ENCODE assay signal across 24 cellular contexts in genomic region chr19:49716154-49716553, GRCh38. TPM values are rescaled to one million over a fixed set of nuclear protein-coding genes. Genes with fewer than 3 reads are reported as not detected.
DNase-seq lines count a peak whose midpoint lies in the region; ATAC-seq and TF ChIP-seq lines count a peak whose summit lies in the region.
"Had no signal": no experiment of that assay in that cellular context is flagged by ENCODE, and none has a peak within 500 bp of the region (broad histone marks: within the 10 kb centered on the region; RNA-seq: fewer than 3 reads in every experiment).

No MANE protein-coding gene starts in this region.

- WGBS in heart right ventricle, 2 donors: 79 to 84% methylated on average over 3 of the region's 3 CpGs

- RAD21 ChIA-PET in HCT116 (lab: Charles Lee; ENCODE audit: low non-redundant PET in 1 of 2, low total read pairs in 2 of 2, uncharacterized antibody in 2 of 2, unreplicated experiment in 2 of 2): no interaction called here

- H3K4me3 ChIP-seq in HCT116 (replicated peaks in 1 of 2; ENCODE audit: low read depth in 1 of 2, low read length in 2 of 2): peak overlapping the region in 1 of 2 experiments; percentile 87; a peak in 2 of 4 replicates
- H3K4me3 ChIP-seq in heart right ventricle: no peak overlapping the region
- H3K4me3 ChIP-seq: left lung, tibial nerve had no signal

- no peak for TF ChIP-seq RAD21 in HCT116 (IDR thresholded peaks at IDR 0.05; ENCODE audit: low read depth)

- ATAC-seq in HCT116 (no peak), heart right ventricle (no peak)
- ATAC-seq in naive thymus-derived CD8-positive, alpha-beta T cell: no peak
- ATAC-seq: esophagus mucosa, left lung, right cardiac atrium had no signal

- no peaks in the 10 kb centered on the region for H3K9me3 Mint-ChIP-seq in activated CD4-positive, alpha-beta T cell treated with anti-CD3 and anti-CD28 coated beads, Interleukin-2, amount 10 ng/mL, durations not matched to agents 24 days and 14 days
- no peaks in the 10 kb centered on the region for H3K9me3 Mint-ChIP-seq in naive thymus-derived CD8-positive, alpha-beta T cell
- H3K9me3 Mint-ChIP-seq: central memory CD8-positive, alpha-beta T cell; IgD-negative memory B cell had no signal

- H3K4me1 Mint-ChIP-seq in activated CD4-positive, alpha-beta T cell treated with anti-CD3 and anti-CD28 coated beads, Interleukin-2, amount 10 ng/mL, durations not matched to agents 24 days and 14 days: peaks cover 12% of the 10 kb centered on the region
- H3K4me1 Mint-ChIP-seq in naive thymus-derived CD8-positive, alpha-beta T cell: peaks cover 8 to 25% (median 10%) of the 10 kb centered on the region in 4 donors

- POLR2A ChIA-PET in HCT116 (lab: Charles Lee): no interaction called here
- POLR2A ChIA-PET in naive thymus-derived CD8-positive, alpha-beta T cell (lab: Charles Lee): interaction anchor here (1.1 to 3.4 kb wide), 4 partner anchors 20 to 161 kb away, joined by 3 to 40 read pairs (median 8); partner anchors contain the start of genes AKT1S1, AP2A1 and TBC1D17

- H3K79me2 ChIP-seq in HCT116 (ENCODE audit: insufficient read depth, low read length): no peaks in the 10 kb centered on the region

- BruUV-seq in HCT116 (replicated peaks; lab: Mats Ljungman, UMichigan): no TSS peak

- no peaks in the 10 kb centered on the region for H3K9me2 ChIP-seq in HCT116 (ENCODE audit: insufficient read depth)

- H3K27ac ChIP-seq in HCT116 (ENCODE audit: low read depth, low read length) (peak overlapping the region; percentile 68; the same call in 1 of the 2 replicates), heart right ventricle (no peak overlapping the region)
- H3K27ac ChIP-seq: left lung, tibial nerve, VCaP had no signal

- H3K27ac Mint-ChIP-seq in activated CD4-positive, alpha-beta T cell treated with anti-CD3 and anti-CD28 coated beads, Interleukin-2, amount 10 ng/mL, durations not matched to agents 24 days and 14 days: peak overlapping the region; percentile 29
- peak overlapping the region in 6 of 10 donors; percentile 5 to 67 (median 60) for H3K27ac Mint-ChIP-seq in naive thymus-derived CD8-positive, alpha-beta T cell
- H3K27ac Mint-ChIP-seq: IgD-negative memory B cell had no signal

- CTCF ChIA-PET in HCT116 (lab: Charles Lee): no interaction called here

- H3K27me3 Mint-ChIP-seq in activated CD4-positive, alpha-beta T cell treated with anti-CD3 and anti-CD28 coated beads, Interleukin-2, amount 10 ng/mL, durations not matched to agents 24 days and 14 days: no peaks in the 10 kb centered on the region
- H3K27me3 Mint-ChIP-seq in naive thymus-derived CD8-positive, alpha-beta T cell: no peaks in the 10 kb centered on the region
- H3K27me3 Mint-ChIP-seq: CD4-positive, CD25-positive, alpha-beta regulatory T cell; IgD-negative memory B cell had no signal

- H3K4me1 ChIP-seq in HCT116 (ENCODE audit: control insufficient read depth in 1 of 2, insufficient read depth in 2 of 2, low read length in 2 of 2): peaks cover 10 to 45% of the 10 kb centered on the region in 2 experiments
- H3K4me1 ChIP-seq in heart right ventricle: peaks cover 0 to 14% (median 5%) of the 10 kb centered on the region in 9 donors

- peak overlapping the region; percentile 88 for H3K4me2 ChIP-seq in HCT116 (ENCODE audit: low read length)

- no peak overlapping the region for H3K4me3 Mint-ChIP-seq in activated CD4-positive, alpha-beta T cell treated with anti-CD3 and anti-CD28 coated beads, Interleukin-2, amount 10 ng/mL, durations not matched to agents 24 days and 14 days
- peak overlapping the region in 1 of 10 donors; percentile 22 for H3K4me3 Mint-ChIP-seq in naive thymus-derived CD8-positive, alpha-beta T cell
- H3K4me3 Mint-ChIP-seq: central memory CD8-positive, alpha-beta T cell had no signal

- peak overlapping the region; percentile 70 for H2AFZ ChIP-seq in HCT116 (ENCODE audit: low read depth, low read length, poor library complexity, severe bottlenecking)

- H3K27me3 ChIP-seq in HCT116 (ENCODE audit: insufficient read depth, low read length) (no peaks in the 10 kb centered on the region), heart right ventricle (no peaks in the 10 kb centered on the region)
- H3K27me3 ChIP-seq: left lung, tibial nerve had no signal

- TF ChIP-seq CTCF in HCT116 (IDR thresholded peaks at IDR 0.05 in 2 of 3, conservative IDR thresholded peaks at IDR 0.05 in 1 of 3; ENCODE audit: borderline replicate concordance in 1 of 3, insufficient read depth in 1 of 3, low read depth in 2 of 3, low read length in 2 of 3): no peak
- no peak for TF ChIP-seq CTCF in heart right ventricle (IDR thresholded peaks at IDR 0.05)

- H4K20me1 ChIP-seq in HCT116 (ENCODE audit: insufficient read depth): no peaks in the 10 kb centered on the region

- no peak for TF ChIP-seq POLR2A in HCT116 (IDR thresholded peaks at IDR 0.05; ENCODE audit: borderline replicate concordance, extremely low read depth, insufficient read depth, insufficient read length)

- H3K36me3 Mint-ChIP-seq in activated CD4-positive, alpha-beta T cell treated with anti-CD3 and anti-CD28 coated beads, Interleukin-2, amount 10 ng/mL, durations not matched to agents 24 days and 14 days (ENCODE audit: low read depth): no peaks in the 10 kb centered on the region
- peaks cover 0 to 10% (median 0%) of the 10 kb centered on the region in 3 donors for H3K36me3 Mint-ChIP-seq in naive thymus-derived CD8-positive, alpha-beta T cell

- H3K36me3 ChIP-seq in HCT116 (ENCODE audit: control insufficient read depth in 1 of 2, insufficient read depth in 2 of 2, low read length in 2 of 2): no peaks in the 10 kb centered on the region
- no peaks in the 10 kb centered on the region for H3K36me3 ChIP-seq in heart right ventricle
- H3K36me3 ChIP-seq: left lung, tibial nerve had no signal

- H3K9me3 ChIP-seq in HCT116 (ENCODE audit: control insufficient read depth in 1 of 2, insufficient read depth in 1 of 2, low read depth in 1 of 2, low read length in 2 of 2) (no peaks in the 10 kb centered on the region), heart right ventricle (no peaks in the 10 kb centered on the region)
- H3K9me3 ChIP-seq: left lung, tibial nerve had no signal

- intact Hi-C loops in activated CD4-positive, alpha-beta T cell treated with anti-CD3 and anti-CD28 coated beads, Interleukin-2, amount 10 ng/mL, durations not matched to agents 24 days and 14 days (cut with micrococcal nuclease): loop anchor here (2.0 kb wide), 1 partner anchor 15 kb away; no protein-coding TSS in a partner anchor
- intact Hi-C loops in HCT116 (cut with micrococcal nuclease) (no loop called here), heart right ventricle (cut with DNase I) (loop anchor here in 1 of 10 donors (5.0 kb wide), 1 partner anchor 51 kb away; the partner anchor contains the start of gene AP2A1)

- DNase-seq in activated CD4-positive, alpha-beta T cell treated with anti-CD3 and anti-CD28 coated beads, Interleukin-2, amount 10 ng/mL, durations not matched to agents 24 days and 14 days: no peak
- no peak for DNase-seq in activated CD4-positive, alpha-beta T cell treated with anti-CD3 and anti-CD28 coated beads for 4 hours
- DNase-seq in HCT116 (ENCODE audit: low read depth, low spot score) (no peak), RPMI7951 (ENCODE audit: low read depth) (peak; percentile 25), NCI-H187 treated with DMSO at 0.1 percent for 48 hours (lab: John Stamatoyannopoulos, UW) (no peak), GM03348 (ENCODE audit: low spot score) (no peak), heart right ventricle (no peak)
- DNase-seq in naive thymus-derived CD8-positive, alpha-beta T cell: no peak
- DNase-seq: ACHN; amygdala; CD4-positive, CD25-positive, alpha-beta regulatory T cell; DND-41; left lung; NCI-H1092 treated with DMSO at 0.1 percent for 48 hours; NCI-H2171 treated with DMSO at 0.1 percent for 48 hours; NCI-H82; stimulated activated naive CD4-positive, alpha-beta T cell had no signal

- peak overlapping the region; percentile 75 for H3K9ac ChIP-seq in HCT116 (ENCODE audit: low read length)

RNA-seq across cellular contexts. Expression of gene CPT1C, which starts 25.2 kb away (rescaled TPM):
- total RNA-seq in activated CD4-positive, alpha-beta T cell treated with anti-CD3 and anti-CD28 coated beads, Interleukin-2, amount 10 ng/mL, durations not matched to agents 24 days and 14 days: 3.4 and 3.6 TPM in 2 replicates
- total RNA-seq in HCT116 (2021; ENCODE audit: unreplicated experiment) (12.0 TPM), heart right ventricle (1 to 10 TPM; 1.4 to 3.6 (median 1.9) TPM)
- 17.6 and 18.4 TPM in 2 replicates for polyA plus RNA-seq in HCT116 (2012)
- total RNA-seq in RPMI7951 (2014; rRNA removed; shearing (Covaris generic)): 18.3 and 21.8 TPM in 2 replicates
- 1 to 10 TPM; 2.3 to 2.7 TPM for total RNA-seq in naive thymus-derived CD8-positive, alpha-beta T cell
- polyA plus RNA-seq in naive thymus-derived CD8-positive, alpha-beta T cell: under 1 TPM; 0.19 to 0.54 (median 0.40) TPM
- polyA plus RNA-seq in heart right ventricle: 10 to 100 TPM in 1 of 2 donors, 1 to 10 TPM in 1; 4.8 to 10.7 TPM
- polyA plus RNA-seq: IgD-negative memory B cell had no signal

RNA-seq across cellular contexts. Expression of gene ADM5, which starts 26.8 kb away (rescaled TPM):
- 8.4 and 8.6 TPM in 2 replicates for total RNA-seq in activated CD4-positive, alpha-beta T cell treated with anti-CD3 and anti-CD28 coated beads, Interleukin-2, amount 10 ng/mL, durations not matched to agents 24 days and 14 days
- total RNA-seq in HCT116 (2021; ENCODE audit: unreplicated experiment): 12.1 TPM
- polyA plus RNA-seq in HCT116 (2012): 6.4 and 7.6 TPM in 2 replicates
- 0.72 and 0.78 TPM in 2 replicates for total RNA-seq in RPMI7951 (2014; rRNA removed; shearing (Covaris generic))
- total RNA-seq in naive thymus-derived CD8-positive, alpha-beta T cell: 1 to 10 TPM; 3.5 to 5.1 TPM
- under 1 TPM in 2 of 3 donors, not detected in 1; 0.14 to 0.53 TPM for polyA plus RNA-seq in naive thymus-derived CD8-positive, alpha-beta T cell
- under 1 TPM; 0.16 to 0.74 (median 0.47) TPM for total RNA-seq in heart right ventricle
- polyA plus RNA-seq in heart right ventricle: 1 to 10 TPM; 1.1 to 1.6 TPM

RNA-seq across cellular contexts. Expression of gene PRMT1, which starts 39.1 kb away (rescaled TPM):
- 510 and 512 TPM in 2 replicates for total RNA-seq in activated CD4-positive, alpha-beta T cell treated with anti-CD3 and anti-CD28 coated beads, Interleukin-2, amount 10 ng/mL, durations not matched to agents 24 days and 14 days
- total RNA-seq in HCT116 (2021; ENCODE audit: unreplicated experiment) (428 TPM), heart right ventricle (100 to 1,000 TPM; 112 to 146 (median 127) TPM)
- 595 and 673 TPM in 2 replicates for polyA plus RNA-seq in HCT116 (2012)
- 334 and 387 TPM in 2 replicates for total RNA-seq in RPMI7951 (2014; rRNA removed; shearing (Covaris generic))
- total RNA-seq in naive thymus-derived CD8-positive, alpha-beta T cell: 100 to 1,000 TPM in 1 of 2 experiments, 10 to 100 TPM in 1; 97.4 to 100 TPM
- polyA plus RNA-seq in naive thymus-derived CD8-positive, alpha-beta T cell: 100 to 1,000 TPM; 150 to 162 (median 158) TPM
- 100 to 1,000 TPM in 1 of 2 donors, 10 to 100 TPM in 1; 80.0 to 270 TPM for polyA plus RNA-seq in heart right ventricle

RNA-seq across cellular contexts. Expression of gene TSKS, which starts 47.0 kb away (rescaled TPM):
- total RNA-seq in activated CD4-positive, alpha-beta T cell treated with anti-CD3 and anti-CD28 coated beads, Interleukin-2, amount 10 ng/mL, durations not matched to agents 24 days and 14 days: 0.92 and 1.6 TPM in 2 replicates
- total RNA-seq in HCT116 (2021; ENCODE audit: unreplicated experiment) (0.76 TPM), heart right ventricle (under 1 TPM in 8 of 10 donors, not detected in 2; 0.15 to 0.80 (median 0.36) TPM)
- polyA plus RNA-seq in HCT116 (2012): 0.74 and 0.91 TPM in 2 replicates
- not detected in 2 replicates for total RNA-seq in RPMI7951 (2014; rRNA removed; shearing (Covaris generic))
- total RNA-seq in naive thymus-derived CD8-positive, alpha-beta T cell: 1 to 10 TPM; 3.5 to 4.8 TPM
- 1 to 10 TPM in 1 of 3 donors, under 1 TPM in 2; 0.17 to 1.2 (median 0.40) TPM for polyA plus RNA-seq in naive thymus-derived CD8-positive, alpha-beta T cell
- 1 to 10 TPM in 1 of 2 donors, under 1 TPM in 1; 0.64 to 3.4 TPM for polyA plus RNA-seq in heart right ventricle
- total RNA-seq: CD4-positive, CD25-positive, alpha-beta regulatory T cell; H1 had no signal

RNA-seq across cellular contexts. Expression of gene BCL2L12, which starts 50.4 kb away (rescaled TPM):
- 69.3 and 72.0 TPM in 2 replicates for total RNA-seq in activated CD4-positive, alpha-beta T cell treated with anti-CD3 and anti-CD28 coated beads, Interleukin-2, amount 10 ng/mL, durations not matched to agents 24 days and 14 days
- total RNA-seq in HCT116 (2021; ENCODE audit: unreplicated experiment) (93.9 TPM), heart right ventricle (10 to 100 TPM in 5 of 10 donors, 1 to 10 TPM in 5; 7.8 to 14.6 (median 9.8) TPM)
- polyA plus RNA-seq in HCT116 (2012): 71.6 and 83.5 TPM in 2 replicates
- total RNA-seq in RPMI7951 (2014; rRNA removed; shearing (Covaris generic)): 19.7 and 26.8 TPM in 2 replicates
- total RNA-seq in naive thymus-derived CD8-positive, alpha-beta T cell: 10 to 100 TPM; 22.5 to 24.0 TPM
- 10 to 100 TPM; 19.3 to 20.6 (median 19.6) TPM for polyA plus RNA-seq in naive thymus-derived CD8-positive, alpha-beta T cell
- 10 to 100 TPM in 1 of 2 donors, 1 to 10 TPM in 1; 8.6 to 19.6 TPM for polyA plus RNA-seq in heart right ventricle
